ENCODE assay signal across 24 cellular contexts in genomic region chr19:28074773-28075172, GRCh38.
A peak's percentile ranks its signal among the peaks of the same experiment; 100 is the strongest.
DNase-seq lines count a peak whose midpoint lies in the region; ATAC-seq, FAIRE-seq and TF ChIP-seq lines count a peak whose summit lies in the region.
"Had no signal": no experiment of that assay in that cellular context is flagged by ENCODE, and none has a peak within 500 bp of the region (broad histone marks: within the 10 kb centered on the region; RNA-seq: fewer than 3 reads in every experiment).

No MANE protein-coding gene starts in this region.

- H3K4me1 ChIP-seq in H1 (replicated peaks in 1 of 4; ENCODE audit: control insufficient read depth in 3 of 4, insufficient read depth in 4 of 4, low read length in 3 of 4): no peaks in the 10 kb centered on the region
- H3K4me1 ChIP-seq: BLaER1, breast epithelium, esophagus muscularis mucosa, lower lobe of right lung, psoas muscle, SJCRH30, tibial artery had no signal

- H3K36me3 Mint-ChIP-seq in nephron progenitor cell (ENCODE audit: low read depth): no peaks in the 10 kb centered on the region
- H3K36me3 Mint-ChIP-seq: activated naive CD8-positive, alpha-beta T cell treated with anti-CD3 and anti-CD28 coated beads, Interleukin-2, amount 10 ng/mL, durations not matched to agents 7 days and 5 days had no signal

- H3K4me3 Mint-ChIP-seq in nephron progenitor cell: no peak overlapping the region
- H3K4me3 Mint-ChIP-seq: activated naive CD8-positive, alpha-beta T cell treated with anti-CD3 and anti-CD28 coated beads, Interleukin-2, amount 10 ng/mL, durations not matched to agents 7 days and 5 days; activated T-helper 1 cell treated with anti-CD3 and anti-CD28 coated beads, Interleukin-12 subunit alpha, Interleukin-12 subunit beta, Interleukin-2, Interleukin-4 antibody, amounts not matched to agents 30 ng/mL and 10 ng/mL and 1 ng/mL, durations not matched to agents 14 hours and 24 hours and 36 hours; naive thymus-derived CD8-positive, alpha-beta T cell; T-helper 2 cell treated with Interferon-gamma antibody and Interleukin-4, amounts not matched to agents 5 μg/mL and 100 μg/mL, for 36 hours had no signal

- no peak for TF ChIP-seq RAD21 in H1 (IDR thresholded peaks at IDR 0.05 in 1 of 2, conservative IDR thresholded peaks at IDR 0.05 in 1 of 2; ENCODE audit: low read depth in 2 of 2, low read length in 2 of 2)

- FAIRE-seq in H1 (lab: Jason Lieb, UNC): no peak

- H3K18ac ChIP-seq in H1 (ENCODE audit: extremely low read depth, low read length): no peak overlapping the region

- peak; percentile 87 for ATAC-seq in GM19397 (IDR thresholded peaks at IDR 0.05; ENCODE audit: unreplicated experiment)
- ATAC-seq in HG03060 (IDR thresholded peaks at IDR 0.05; ENCODE audit: low read depth, unreplicated experiment): peak; percentile 52
- ATAC-seq: lower lobe of right lung; naive thymus-derived CD8-positive, alpha-beta T cell; psoas muscle had no signal

- no peak overlapping the region for H2BK20ac ChIP-seq in H1 (ENCODE audit: low read length)

- H3K27ac ChIP-seq in H1 (ENCODE audit: low read depth, low read length): no peak overlapping the region
- H3K27ac ChIP-seq: BLaER1, breast epithelium, esophagus muscularis mucosa, HL-60, lower lobe of right lung, psoas muscle, SJCRH30, tibial artery had no signal

- H3K27ac Mint-ChIP-seq in nephron progenitor cell: no peak overlapping the region
- H3K27ac Mint-ChIP-seq: activated naive CD8-positive, alpha-beta T cell treated with anti-CD3 and anti-CD28 coated beads, Interleukin-2, amount 10 ng/mL, durations not matched to agents 7 days and 5 days; activated T-helper 1 cell treated with anti-CD3 and anti-CD28 coated beads, Interleukin-12 subunit alpha, Interleukin-12 subunit beta, Interleukin-2, Interleukin-4 antibody, amounts not matched to agents 30 ng/mL and 10 ng/mL and 1 ng/mL, durations not matched to agents 14 hours and 24 hours and 36 hours; naive thymus-derived CD8-positive, alpha-beta T cell; T-helper 2 cell treated with Interferon-gamma antibody and Interleukin-4, amounts not matched to agents 5 μg/mL and 100 μg/mL, for 36 hours had no signal

- H3K4me1 Mint-ChIP-seq in nephron progenitor cell: no peaks in the 10 kb centered on the region
- H3K4me1 Mint-ChIP-seq: activated naive CD8-positive, alpha-beta T cell treated with anti-CD3 and anti-CD28 coated beads, Interleukin-2, amount 10 ng/mL, durations not matched to agents 7 days and 5 days; naive thymus-derived CD8-positive, alpha-beta T cell had no signal

- no peaks in the 10 kb centered on the region for H4K20me1 ChIP-seq in H1 (replicated peaks in 1 of 2; ENCODE audit: control insufficient read depth in 1 of 2, insufficient read depth in 2 of 2, low read length in 2 of 2)
- H4K20me1 ChIP-seq: BLaER1 had no signal

- no peak overlapping the region for H3K23ac ChIP-seq in H1 (ENCODE audit: insufficient read length)

- WGBS in H1 (ENCODE audit: extremely low coverage in 1 of 2, insufficient coverage in 1 of 2, insufficient read length in 1 of 2, insufficient replicate concordance in 2 of 2, low coverage in 1 of 2, low lambda C conversion rate in 2 of 2, missing lambda C conversion rate in 1 of 2), 2 experiments: 82% methylated on average over 2 of the region's 2 CpGs; no CpG with 5 or more reads in 1 of the 2 experiments

- DNase-seq in ELF-1 (ENCODE audit: low read depth, low spot score): peak; percentile 41
- no peak for DNase-seq in H1 (ENCODE audit: low read depth in 1 of 2, low spot score in 2 of 2)
- no peak for DNase-seq in activated naive CD4-positive, alpha-beta T cell treated with Interleukin-2 at 50 U/mL for 16 hours
- DNase-seq in pons (ENCODE audit: low spot score): no peak
- DNase-seq in nephron progenitor cell: no peak
- DNase-seq in NK-92 (lab: John Stamatoyannopoulos, UW; ENCODE audit: unreplicated experiment): no peak
- DNase-seq: activated naive CD8-positive, alpha-beta T cell treated with anti-CD3 and anti-CD28 coated beads, Interleukin-2, amount 10 ng/mL, durations not matched to agents 7 days and 5 days; GF-D8; H7; lower lobe of right lung; naive thymus-derived CD8-positive, alpha-beta T cell; NCI-H2029 treated with DMSO at 0.1 percent for 48 hours; NCI-H524; psoas muscle; SJCRH30; tibial artery had no signal

- no peak overlapping the region for H2BK15ac ChIP-seq in H1 (ENCODE audit: low read length)

- H4K8ac ChIP-seq in H1 (ENCODE audit: extremely low read depth, insufficient read depth, low read length): peak overlapping the region; percentile 32; the same call in 1 of the 2 replicates

- no peak overlapping the region for H3K9ac ChIP-seq in H1 (replicated peaks in 1 of 4; ENCODE audit: extremely low read depth in 1 of 4, low read depth in 3 of 4, low read length in 3 of 4)
- H3K9ac ChIP-seq: BLaER1 had no signal

- TF ChIP-seq EP300 in H1 (IDR thresholded peaks at IDR 0.05; ENCODE audit: borderline replicate concordance in 1 of 2, low read depth in 2 of 2, low read length in 2 of 2): no peak

- no peak overlapping the region for H2AK5ac ChIP-seq in H1 (ENCODE audit: low read depth, low read length)

- no peak overlapping the region for H3K4me2 ChIP-seq in H1 (ENCODE audit: insufficient read depth in 1 of 2, low read depth in 2 of 2, low read length in 2 of 2)
- H3K4me2 ChIP-seq: BLaER1 had no signal

- no peak overlapping the region for H2BK12ac ChIP-seq in H1 (ENCODE audit: low read depth, low read length)

- H3K23me2 ChIP-seq in H1 (ENCODE audit: low read depth, low read length): no peaks in the 10 kb centered on the region

- no peak overlapping the region for H3K56ac ChIP-seq in H1 (replicated peaks; ENCODE audit: insufficient read length, low read depth, low read length)

- H3K14ac ChIP-seq in H1 (ENCODE audit: insufficient read length): no peak overlapping the region

- no peak overlapping the region for H4K5ac ChIP-seq in H1 (ENCODE audit: insufficient read length, low read depth, low read length)

- no peaks in the 10 kb centered on the region for H3K36me3 ChIP-seq in H1 (ENCODE audit: control insufficient read depth in 2 of 4, insufficient read depth in 4 of 4, low read length in 3 of 4)
- H3K36me3 ChIP-seq: BLaER1, breast epithelium, esophagus muscularis mucosa, lower lobe of right lung, SJCRH30, tibial artery had no signal

- TF ChIP-seq CTCF in H1 (IDR thresholded peaks at IDR 0.05; ENCODE audit: control extremely low read depth in 1 of 3, insufficient read depth in 1 of 3, low read depth in 1 of 3, low read length in 3 of 3) (no peak), nephron progenitor cell (IDR thresholded peaks at IDR 0.05) (no peak)

- H3K9me3 Mint-ChIP-seq in nephron progenitor cell: no peaks in the 10 kb centered on the region
- H3K9me3 Mint-ChIP-seq: activated T-helper 1 cell treated with anti-CD3 and anti-CD28 coated beads, Interleukin-12 subunit alpha, Interleukin-12 subunit beta, Interleukin-2, Interleukin-4 antibody, amounts not matched to agents 30 ng/mL and 10 ng/mL and 1 ng/mL, durations not matched to agents 14 hours and 24 hours and 36 hours had no signal

- H3K9me3 ChIP-seq in H1 (ENCODE audit: insufficient read depth in 2 of 2, low read depth in 1 of 2, low read length in 1 of 2): no peaks in the 10 kb centered on the region
- H3K9me3 ChIP-seq: BLaER1, breast epithelium, esophagus muscularis mucosa, lower lobe of right lung, psoas muscle, SJCRH30, tibial artery had no signal

- TF ChIP-seq POLR2A in H1 (IDR thresholded peaks at IDR 0.05; ENCODE audit: control extremely low read depth in 1 of 2, low read depth in 2 of 2, low read length in 2 of 2): no peak

- H4K91ac ChIP-seq in H1 (replicated peaks; ENCODE audit: insufficient read length, low read length): no peak overlapping the region

- H3K4me3 ChIP-seq in H1 (ENCODE audit: extremely low read depth in 1 of 4, insufficient read depth in 2 of 4, low read depth in 3 of 4, low read length in 4 of 4): no peak overlapping the region
- H3K4me3 ChIP-seq: BLaER1, breast epithelium, esophagus muscularis mucosa, lower lobe of right lung, psoas muscle, SJCRH30, tibial artery had no signal

- no peak overlapping the region for H3K4ac ChIP-seq in H1 (replicated peaks; ENCODE audit: insufficient read length, low read depth, low read length)

- POLR2A ChIA-PET in H1 (lab: Charles Lee; ENCODE audit: partially characterized antibody): no interaction called here

- CTCF ChIA-PET in H1 (lab: Charles Lee; ENCODE audit: partially characterized antibody): interaction anchor here (1.4 to 3.2 kb wide), 3 partner anchors 49 to 249 kb away, joined by 3 to 9 read pairs (median 8); no protein-coding TSS in a partner anchor

- H2BK5ac ChIP-seq in H1 (ENCODE audit: low read depth, low read length): no peak overlapping the region

- no peaks in the 10 kb centered on the region for H3K79me1 ChIP-seq in H1 (ENCODE audit: low read depth, low read length)

- H3K79me2 ChIP-seq in H1 (ENCODE audit: control insufficient read depth in 1 of 2, insufficient read depth in 2 of 2, low read length in 2 of 2): no peaks in the 10 kb centered on the region

- no peaks in the 10 kb centered on the region for H3K27me3 ChIP-seq in H1 (replicated peaks in 1 of 4; ENCODE audit: control insufficient read depth in 3 of 4, extremely low read depth in 1 of 4, insufficient read depth in 3 of 4, low read length in 3 of 4)
- H3K27me3 ChIP-seq: BLaER1, breast epithelium, esophagus muscularis mucosa, SJCRH30, tibial artery had no signal

- H2AFZ ChIP-seq in H1 (ENCODE audit: low read length): no peak overlapping the region

- peaks cover 10% of the 10 kb centered on the region for H3K27me3 Mint-ChIP-seq in nephron progenitor cell (ENCODE audit: low read depth, poor library complexity)
- H3K27me3 Mint-ChIP-seq: activated naive CD8-positive, alpha-beta T cell treated with anti-CD3 and anti-CD28 coated beads, Interleukin-2, amount 10 ng/mL, durations not matched to agents 7 days and 5 days had no signal

- no peak overlapping the region for H2BK120ac ChIP-seq in H1 (replicated peaks; ENCODE audit: low read depth, low read length)

TF ChIP-seq in H1, 55 proteins besides CTCF, POLR2A, EP300 and RAD21 (continues in another document):
- no peak for TF ChIP-seq NRF1 (IDR thresholded peaks at IDR 0.05; ENCODE audit: low read depth, low read length)
- no peak for TF ChIP-seq SP2 (IDR thresholded peaks at IDR 0.05; ENCODE audit: low read length)
- no peak for TF ChIP-seq GABPA (IDR thresholded peaks at IDR 0.05; ENCODE audit: borderline replicate concordance, insufficient read depth, low read length)
- no peak for TF ChIP-seq SAP30 (IDR thresholded peaks at IDR 0.05; ENCODE audit: insufficient read depth, insufficient replicate concordance, low read length)
- no peak for TF ChIP-seq RBBP5 (IDR thresholded peaks at IDR 0.05; ENCODE audit: borderline replicate concordance, low read depth, low read length)
- TF ChIP-seq SP1 (IDR thresholded peaks at IDR 0.05; ENCODE audit: low read depth, low read length): no peak
- no peak for TF ChIP-seq YY1 (IDR thresholded peaks at IDR 0.05; ENCODE audit: low read depth, low read length)
- TF ChIP-seq CBX8 (IDR thresholded peaks at IDR 0.05; ENCODE audit: borderline replicate concordance, low read depth, low read length): no peak
- no peak for TF ChIP-seq SRF (IDR thresholded peaks at IDR 0.05; ENCODE audit: low read depth, low read length)
- no peak for TF ChIP-seq TCF12 (IDR thresholded peaks at IDR 0.05; ENCODE audit: low read depth, low read length)
- TF ChIP-seq POU5F1 (IDR thresholded peaks at IDR 0.05; ENCODE audit: low read depth, low read length): no peak
